In the genomic region with DNA sequence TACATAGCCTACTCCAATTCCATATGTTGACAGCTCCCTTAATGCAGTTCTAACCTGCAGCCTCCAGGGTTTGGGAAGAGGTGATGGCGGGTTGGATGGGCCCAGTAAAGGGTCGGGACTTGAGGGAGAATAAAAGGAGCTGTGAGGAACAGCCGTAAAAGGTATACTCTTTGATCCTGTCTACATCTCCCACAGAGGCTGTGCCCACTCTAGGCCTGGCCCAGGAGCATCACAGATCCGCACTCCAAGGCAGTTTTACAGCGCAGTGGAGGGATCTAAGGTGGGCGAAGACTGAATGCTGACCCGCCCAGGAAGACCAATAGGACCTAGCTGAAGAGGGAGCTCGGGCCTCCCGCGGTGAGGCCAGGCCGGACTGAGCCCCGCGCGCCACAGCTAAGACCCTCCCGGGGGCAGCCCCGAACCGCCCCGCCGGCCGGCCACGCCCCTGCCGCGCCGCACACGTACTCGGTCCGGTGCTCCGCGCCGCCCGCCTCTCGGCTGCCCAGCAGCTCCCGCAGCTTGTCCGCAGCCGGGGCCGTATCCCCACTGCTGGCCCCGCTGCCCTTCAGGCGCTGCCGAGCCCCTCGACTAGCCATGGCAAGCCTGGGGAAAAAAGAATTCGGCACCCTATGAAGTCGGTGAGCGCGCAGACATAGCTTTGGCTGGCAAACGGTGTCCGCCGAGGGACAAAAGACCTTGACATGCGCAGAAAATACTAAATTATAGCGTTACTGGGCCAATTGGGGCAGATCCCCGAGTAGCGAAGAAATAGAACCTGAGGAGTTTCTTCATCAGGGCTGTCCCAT, we compare ENCODE assay signal across 1 cellular context.
TF ChIP-seq lines count a peak whose summit lies in the region.

A gene with protein sequence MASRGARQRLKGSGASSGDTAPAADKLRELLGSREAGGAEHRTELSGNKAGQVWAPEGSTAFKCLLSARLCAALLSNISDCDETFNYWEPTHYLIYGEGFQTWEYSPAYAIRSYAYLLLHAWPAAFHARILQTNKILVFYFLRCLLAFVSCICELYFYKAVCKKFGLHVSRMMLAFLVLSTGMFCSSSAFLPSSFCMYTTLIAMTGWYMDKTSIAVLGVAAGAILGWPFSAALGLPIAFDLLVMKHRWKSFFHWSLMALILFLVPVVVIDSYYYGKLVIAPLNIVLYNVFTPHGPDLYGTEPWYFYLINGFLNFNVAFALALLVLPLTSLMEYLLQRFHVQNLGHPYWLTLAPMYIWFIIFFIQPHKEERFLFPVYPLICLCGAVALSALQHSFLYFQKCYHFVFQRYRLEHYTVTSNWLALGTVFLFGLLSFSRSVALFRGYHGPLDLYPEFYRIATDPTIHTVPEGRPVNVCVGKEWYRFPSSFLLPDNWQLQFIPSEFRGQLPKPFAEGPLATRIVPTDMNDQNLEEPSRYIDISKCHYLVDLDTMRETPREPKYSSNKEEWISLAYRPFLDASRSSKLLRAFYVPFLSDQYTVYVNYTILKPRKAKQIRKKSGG (minus strand): TSS at position 695 of the 806 bp plus-strand sequence. CDS start 99 bp downstream, at position 596.

TF ChIP-seq in K562, 482 proteins besides CTCF, POLR2A, EP300 and RAD21 (continued from another document):
- TF ChIP-seq, protein P1, sequence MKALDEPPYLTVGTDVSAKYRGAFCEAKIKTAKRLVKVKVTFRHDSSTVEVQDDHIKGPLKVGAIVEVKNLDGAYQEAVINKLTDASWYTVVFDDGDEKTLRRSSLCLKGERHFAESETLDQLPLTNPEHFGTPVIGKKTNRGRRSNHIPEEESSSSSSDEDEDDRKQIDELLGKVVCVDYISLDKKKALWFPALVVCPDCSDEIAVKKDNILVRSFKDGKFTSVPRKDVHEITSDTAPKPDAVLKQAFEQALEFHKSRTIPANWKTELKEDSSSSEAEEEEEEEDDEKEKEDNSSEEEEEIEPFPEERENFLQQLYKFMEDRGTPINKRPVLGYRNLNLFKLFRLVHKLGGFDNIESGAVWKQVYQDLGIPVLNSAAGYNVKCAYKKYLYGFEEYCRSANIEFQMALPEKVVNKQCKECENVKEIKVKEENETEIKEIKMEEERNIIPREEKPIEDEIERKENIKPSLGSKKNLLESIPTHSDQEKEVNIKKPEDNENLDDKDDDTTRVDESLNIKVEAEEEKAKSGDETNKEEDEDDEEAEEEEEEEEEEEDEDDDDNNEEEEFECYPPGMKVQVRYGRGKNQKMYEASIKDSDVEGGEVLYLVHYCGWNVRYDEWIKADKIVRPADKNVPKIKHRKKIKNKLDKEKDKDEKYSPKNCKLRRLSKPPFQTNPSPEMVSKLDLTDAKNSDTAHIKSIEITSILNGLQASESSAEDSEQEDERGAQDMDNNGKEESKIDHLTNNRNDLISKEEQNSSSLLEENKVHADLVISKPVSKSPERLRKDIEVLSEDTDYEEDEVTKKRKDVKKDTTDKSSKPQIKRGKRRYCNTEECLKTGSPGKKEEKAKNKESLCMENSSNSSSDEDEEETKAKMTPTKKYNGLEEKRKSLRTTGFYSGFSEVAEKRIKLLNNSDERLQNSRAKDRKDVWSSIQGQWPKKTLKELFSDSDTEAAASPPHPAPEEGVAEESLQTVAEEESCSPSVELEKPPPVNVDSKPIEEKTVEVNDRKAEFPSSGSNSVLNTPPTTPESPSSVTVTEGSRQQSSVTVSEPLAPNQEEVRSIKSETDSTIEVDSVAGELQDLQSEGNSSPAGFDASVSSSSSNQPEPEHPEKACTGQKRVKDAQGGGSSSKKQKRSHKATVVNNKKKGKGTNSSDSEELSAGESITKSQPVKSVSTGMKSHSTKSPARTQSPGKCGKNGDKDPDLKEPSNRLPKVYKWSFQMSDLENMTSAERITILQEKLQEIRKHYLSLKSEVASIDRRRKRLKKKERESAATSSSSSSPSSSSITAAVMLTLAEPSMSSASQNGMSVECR (CRISPR knock-in tag; IDR thresholded peaks at IDR 0.05) = peak; percentile 86
- TF ChIP-seq TRIM24 (IDR thresholded peaks at IDR 0.05) = peak in 1 of 2 experiments; percentile 44; a peak in 1 of 4 replicates
- no peak for TF ChIP-seq XRCC3 (IDR thresholded peaks at IDR 0.05)
- TF ChIP-seq MYC (IDR thresholded peaks at IDR 0.05; ENCODE audit: low read depth, low read length) = peak; percentile 61; the same call in 1 of the 2 replicates
- TF ChIP-seq MYC (CRISPR knock-in tag; IDR thresholded peaks at IDR 0.05; ENCODE audit: borderline replicate concordance, low read depth) = no peak
- no peak for TF ChIP-seq ZKSCAN1 (IDR thresholded peaks at IDR 0.05; ENCODE audit: low read depth, low read length)
- peak; percentile 57 for TF ChIP-seq HCFC1 (IDR thresholded peaks at IDR 0.05; ENCODE audit: low read depth, low read length)
- TF ChIP-seq, protein P2, sequence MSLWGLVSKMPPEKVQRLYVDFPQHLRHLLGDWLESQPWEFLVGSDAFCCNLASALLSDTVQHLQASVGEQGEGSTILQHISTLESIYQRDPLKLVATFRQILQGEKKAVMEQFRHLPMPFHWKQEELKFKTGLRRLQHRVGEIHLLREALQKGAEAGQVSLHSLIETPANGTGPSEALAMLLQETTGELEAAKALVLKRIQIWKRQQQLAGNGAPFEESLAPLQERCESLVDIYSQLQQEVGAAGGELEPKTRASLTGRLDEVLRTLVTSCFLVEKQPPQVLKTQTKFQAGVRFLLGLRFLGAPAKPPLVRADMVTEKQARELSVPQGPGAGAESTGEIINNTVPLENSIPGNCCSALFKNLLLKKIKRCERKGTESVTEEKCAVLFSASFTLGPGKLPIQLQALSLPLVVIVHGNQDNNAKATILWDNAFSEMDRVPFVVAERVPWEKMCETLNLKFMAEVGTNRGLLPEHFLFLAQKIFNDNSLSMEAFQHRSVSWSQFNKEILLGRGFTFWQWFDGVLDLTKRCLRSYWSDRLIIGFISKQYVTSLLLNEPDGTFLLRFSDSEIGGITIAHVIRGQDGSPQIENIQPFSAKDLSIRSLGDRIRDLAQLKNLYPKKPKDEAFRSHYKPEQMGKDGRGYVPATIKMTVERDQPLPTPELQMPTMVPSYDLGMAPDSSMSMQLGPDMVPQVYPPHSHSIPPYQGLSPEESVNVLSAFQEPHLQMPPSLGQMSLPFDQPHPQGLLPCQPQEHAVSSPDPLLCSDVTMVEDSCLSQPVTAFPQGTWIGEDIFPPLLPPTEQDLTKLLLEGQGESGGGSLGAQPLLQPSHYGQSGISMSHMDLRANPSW (CRISPR knock-in tag; IDR thresholded peaks at IDR 0.05) = peak; percentile 94; the same call in 1 of the 2 replicates
- TF ChIP-seq, protein P3, sequence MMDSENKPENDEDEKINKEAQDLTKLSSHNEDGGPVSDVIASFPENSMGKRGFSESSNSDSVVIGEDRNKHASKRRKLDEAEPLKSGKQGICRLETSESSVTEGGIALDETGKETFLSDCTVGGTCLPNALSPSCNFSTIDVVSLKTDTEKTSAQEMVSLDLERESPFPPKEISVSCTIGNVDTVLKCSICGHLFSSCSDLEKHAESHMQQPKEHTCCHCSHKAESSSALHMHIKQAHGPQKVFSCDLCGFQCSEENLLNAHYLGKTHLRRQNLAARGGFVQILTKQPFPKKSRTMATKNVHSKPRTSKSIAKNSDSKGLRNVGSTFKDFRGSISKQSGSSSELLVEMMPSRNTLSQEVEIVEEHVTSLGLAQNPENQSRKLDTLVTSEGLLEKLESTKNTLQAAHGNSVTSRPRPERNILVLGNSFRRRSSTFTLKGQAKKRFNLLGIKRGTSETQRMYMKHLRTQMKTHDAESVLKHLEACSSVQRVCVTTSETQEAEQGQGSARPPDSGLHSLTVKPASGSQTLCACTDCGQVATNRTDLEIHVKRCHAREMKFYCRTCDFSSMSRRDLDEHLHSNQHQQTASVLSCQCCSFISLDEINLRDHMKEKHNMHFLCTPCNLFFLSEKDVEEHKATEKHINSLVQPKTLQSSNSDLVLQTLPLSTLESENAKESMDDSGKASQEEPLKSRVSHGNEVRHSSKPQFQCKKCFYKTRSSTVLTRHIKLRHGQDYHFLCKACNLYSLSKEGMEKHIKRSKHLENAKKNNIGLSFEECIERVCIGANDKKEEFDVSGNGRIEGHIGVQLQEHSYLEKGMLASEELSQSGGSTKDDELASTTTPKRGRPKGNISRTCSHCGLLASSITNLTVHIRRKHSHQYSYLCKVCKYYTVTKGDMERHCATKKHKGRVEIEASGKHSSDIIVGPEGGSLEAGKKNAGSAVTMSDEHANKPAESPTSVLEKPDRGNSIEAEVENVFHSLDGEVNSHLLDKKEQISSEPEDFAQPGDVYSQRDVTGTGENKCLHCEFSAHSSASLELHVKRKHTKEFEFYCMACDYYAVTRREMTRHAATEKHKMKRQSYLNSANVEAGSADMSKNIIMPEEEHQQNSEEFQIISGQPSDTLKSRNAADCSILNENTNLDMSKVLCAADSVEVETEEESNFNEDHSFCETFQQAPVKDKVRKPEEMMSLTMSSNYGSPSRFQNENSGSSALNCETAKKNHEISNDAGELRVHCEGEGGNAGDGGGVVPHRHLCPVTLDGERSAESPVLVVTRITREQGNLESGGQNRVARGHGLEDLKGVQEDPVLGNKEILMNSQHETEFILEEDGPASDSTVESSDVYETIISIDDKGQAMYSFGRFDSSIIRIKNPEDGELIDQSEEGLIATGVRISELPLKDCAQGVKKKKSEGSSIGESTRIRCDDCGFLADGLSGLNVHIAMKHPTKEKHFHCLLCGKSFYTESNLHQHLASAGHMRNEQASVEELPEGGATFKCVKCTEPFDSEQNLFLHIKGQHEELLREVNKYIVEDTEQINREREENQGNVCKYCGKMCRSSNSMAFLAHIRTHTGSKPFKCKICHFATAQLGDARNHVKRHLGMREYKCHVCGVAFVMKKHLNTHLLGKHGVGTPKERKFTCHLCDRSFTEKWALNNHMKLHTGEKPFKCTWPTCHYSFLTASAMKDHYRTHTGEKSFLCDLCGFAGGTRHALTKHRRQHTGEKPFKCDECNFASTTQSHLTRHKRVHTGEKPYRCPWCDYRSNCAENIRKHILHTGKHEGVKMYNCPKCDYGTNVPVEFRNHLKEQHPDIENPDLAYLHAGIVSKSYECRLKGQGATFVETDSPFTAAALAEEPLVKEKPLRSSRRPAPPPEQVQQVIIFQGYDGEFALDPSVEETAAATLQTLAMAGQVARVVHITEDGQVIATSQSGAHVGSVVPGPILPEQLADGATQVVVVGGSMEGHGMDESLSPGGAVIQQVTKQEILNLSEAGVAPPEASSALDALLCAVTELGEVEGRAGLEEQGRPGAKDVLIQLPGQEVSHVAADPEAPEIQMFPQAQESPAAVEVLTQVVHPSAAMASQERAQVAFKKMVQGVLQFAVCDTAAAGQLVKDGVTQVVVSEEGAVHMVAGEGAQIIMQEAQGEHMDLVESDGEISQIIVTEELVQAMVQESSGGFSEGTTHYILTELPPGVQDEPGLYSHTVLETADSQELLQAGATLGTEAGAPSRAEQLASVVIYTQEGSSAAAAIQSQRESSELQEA (IDR thresholded peaks at IDR 0.05; ENCODE audit: low read depth) = peak; percentile 96
- TF ChIP-seq ELF1 (tag; IDR thresholded peaks at IDR 0.05) = peak; percentile 17; the same call in 1 of the 2 replicates
- no peak for TF ChIP-seq ZNF695 (CRISPR knock-in tag; IDR thresholded peaks at IDR 0.05)
- TF ChIP-seq, protein P4, sequence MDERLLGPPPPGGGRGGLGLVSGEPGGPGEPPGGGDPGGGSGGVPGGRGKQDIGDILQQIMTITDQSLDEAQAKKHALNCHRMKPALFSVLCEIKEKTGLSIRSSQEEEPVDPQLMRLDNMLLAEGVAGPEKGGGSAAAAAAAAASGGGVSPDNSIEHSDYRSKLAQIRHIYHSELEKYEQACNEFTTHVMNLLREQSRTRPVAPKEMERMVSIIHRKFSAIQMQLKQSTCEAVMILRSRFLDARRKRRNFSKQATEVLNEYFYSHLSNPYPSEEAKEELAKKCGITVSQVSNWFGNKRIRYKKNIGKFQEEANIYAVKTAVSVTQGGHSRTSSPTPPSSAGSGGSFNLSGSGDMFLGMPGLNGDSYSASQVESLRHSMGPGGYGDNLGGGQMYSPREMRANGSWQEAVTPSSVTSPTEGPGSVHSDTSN (CRISPR knock-in tag; IDR thresholded peaks at IDR 0.05; ENCODE audit: low read depth) = no peak
- TF ChIP-seq, protein P4 (tag; conservative IDR thresholded peaks at IDR 0.05; ENCODE audit: low read depth) = peak; percentile 20; the same call in 1 of the 2 replicates
- TF ChIP-seq STAG1 (CRISPR knock-in tag; IDR thresholded peaks at IDR 0.05; ENCODE audit: borderline replicate concordance) = peak; percentile 19; the same call in 1 of the 2 replicates
- 0 out of 2 replicates have a peak, but pooled peaks have one; percentile 46 for TF ChIP-seq PML (IDR thresholded peaks at IDR 0.05; ENCODE audit: low read length)
- TF ChIP-seq L3MBTL2 (IDR thresholded peaks at IDR 0.05) = peak; percentile 62
- TF ChIP-seq KLF16 (IDR thresholded peaks at IDR 0.05) = peak; percentile 68
- TF ChIP-seq RFX1 (IDR thresholded peaks at IDR 0.05) = no peak
- TF ChIP-seq POLR2AphosphoS5 (IDR thresholded peaks at IDR 0.05; ENCODE audit: control insufficient read depth, insufficient read depth, low read depth, low read length) = peak; percentile 47; the same call in 1 of the 2 replicates
